ENCODE assay signal across 17 cellular contexts in genomic region chr1:47616036-47616435, GRCh38.
"Had no signal": no experiment of that assay in that cellular context is flagged by ENCODE, and none has a peak within 500 bp of the region (broad histone marks: within the 10 kb centered on the region; RNA-seq: fewer than 3 reads in every experiment).

No MANE protein-coding gene starts in this region.

- H3K4me1 ChIP-seq: foreskin keratinocyte, left lung, transverse colon, uterus had no signal

- H3K9me3 Mint-ChIP-seq: activated naive CD8-positive, alpha-beta T cell treated with anti-CD3 and anti-CD28 coated beads, Interleukin-2, amount 50 U/mL, for 24 hours; nephron; stimulated activated naive B cell treated with anti-CD40 and anti-IgM and Interleukin-4, amounts not matched to agents 10 μg/mL and 1 μg/mL and 100 μg/mL, for 72 hours; T-helper 1 cell treated with Interleukin-12 subunit alpha and Interleukin-12 subunit beta and Interleukin-4 antibody, amounts not matched to agents 30 μg/mL and 1 μg/mL, for 36 hours had no signal

- H3K27ac Mint-ChIP-seq: activated naive CD8-positive, alpha-beta T cell treated with anti-CD3 and anti-CD28 coated beads, Interleukin-2, amount 50 U/mL, for 24 hours; nephron; stimulated activated naive B cell treated with anti-CD40 and anti-IgM and Interleukin-4, amounts not matched to agents 10 μg/mL and 1 μg/mL and 100 μg/mL, for 72 hours; T-helper 1 cell treated with Interleukin-12 subunit alpha and Interleukin-12 subunit beta and Interleukin-4 antibody, amounts not matched to agents 30 μg/mL and 1 μg/mL, for 36 hours had no signal

- H3K4me3 Mint-ChIP-seq: activated naive CD8-positive, alpha-beta T cell treated with anti-CD3 and anti-CD28 coated beads, Interleukin-2, amount 50 U/mL, for 24 hours; nephron; stimulated activated naive B cell treated with anti-CD40 and anti-IgM and Interleukin-4, amounts not matched to agents 10 μg/mL and 1 μg/mL and 100 μg/mL, for 72 hours; T-helper 1 cell treated with Interleukin-12 subunit alpha and Interleukin-12 subunit beta and Interleukin-4 antibody, amounts not matched to agents 30 μg/mL and 1 μg/mL, for 36 hours had no signal

- H3K27ac ChIP-seq: foreskin keratinocyte, left lung, transverse colon, uterus had no signal

- DNase-seq: activated CD4-positive, alpha-beta T cell treated with anti-CD3 and anti-CD28 coated beads for 48 hours; activated gamma-delta T cell; activated naive CD4-positive, alpha-beta T cell treated with anti-CD3 and anti-CD28 coated beads, Interleukin-2, amount 50 U/mL, for 16 hours; activated naive CD8-positive, alpha-beta T cell treated with anti-CD3 and anti-CD28 coated beads, Interleukin-2, amount 50 U/mL, for 24 hours; cerebellar nuclear complex; cortex of kidney; foreskin keratinocyte; left lung; mammary epithelial cell; posterior cingulate gyrus; small intestine; stimulated activated naive B cell treated with anti-CD40 and anti-IgM and Interleukin-4, amounts not matched to agents 10 μg/mL and 1 μg/mL and 100 μg/mL, for 72 hours; transverse colon; uterus had no signal

- H3K27me3 ChIP-seq: left lung, transverse colon, uterus had no signal

- H3K9me3 ChIP-seq: left lung, transverse colon, uterus had no signal

- H3K36me3 Mint-ChIP-seq: stimulated activated naive B cell treated with anti-CD40 and anti-IgM and Interleukin-4, amounts not matched to agents 10 μg/mL and 1 μg/mL and 100 μg/mL, for 72 hours had no signal

- H3K4me1 Mint-ChIP-seq: activated naive CD8-positive, alpha-beta T cell treated with anti-CD3 and anti-CD28 coated beads, Interleukin-2, amount 50 U/mL, for 24 hours; nephron had no signal

- ATAC-seq: activated naive CD8-positive, alpha-beta T cell treated with anti-CD3 and anti-CD28 coated beads, Interleukin-2, amount 50 U/mL, for 24 hours; foreskin keratinocyte; left lung; sciatic nerve; stimulated activated naive B cell treated with anti-CD40 and anti-IgM and Interleukin-4, amounts not matched to agents 10 μg/mL and 1 μg/mL and 100 μg/mL, for 72 hours had no signal
